ENCODE assay signal across 8 cellular contexts in genomic region chr10:13001041-13001886, GRCh38. TPM values are rescaled to one million over a fixed set of nuclear protein-coding genes. Genes with fewer than 3 reads are reported as not detected.
DNase-seq lines count a peak whose midpoint lies in the region; ATAC-seq and TF ChIP-seq lines count a peak whose summit lies in the region.

Gene CCDC3, minus strand, starts transcription at chr10:13001713. Its CDS starts 143 bp downstream, at chr10:13001570.

- H3K36me3 ChIP-seq in H7 (replicated peaks; ENCODE audit: control insufficient read depth, insufficient read depth, low read length) (no peaks in the 10 kb centered on the region), SJCRH30 (peaks cover 19% of the 10 kb centered on the region), esophagus squamous epithelium (no peaks in the 10 kb centered on the region), neuronal stem cell (replicated peaks in 1 of 2; ENCODE audit: control insufficient read depth in 2 of 2, insufficient read depth in 2 of 2, low read length in 2 of 2) (no peaks in the 10 kb centered on the region)

- peak within 1 kb of the TSS; percentile 76 for H3K4me2 ChIP-seq in neuronal stem cell (ENCODE audit: insufficient read depth, low read length, poor library complexity, severe bottlenecking)

- peak within 1 kb of the TSS; percentile 61 for H2BK15ac ChIP-seq in neuronal stem cell (ENCODE audit: low read length)

- H3K9me3 Mint-ChIP-seq in Calu3 (ENCODE audit: low read depth, unreplicated experiment): no peaks in the 10 kb centered on the region

- no peak within 1 kb of the TSS for H2BK5ac ChIP-seq in neuronal stem cell (ENCODE audit: low read length)

- peak within 1 kb of the TSS; percentile 31; the same call in 1 of the 2 replicates for H3K27ac ChIP-seq in SJCRH30
- peak within 1 kb of the TSS; percentile 36 to 81 (median 66) for H3K27ac ChIP-seq in esophagus squamous epithelium
- no peak within 1 kb of the TSS for H3K27ac ChIP-seq in neuronal stem cell (replicated peaks; ENCODE audit: low read length)

- no peaks in the 10 kb centered on the region for H3K9me3 ChIP-seq in SJCRH30 (replicated peaks)
- H3K9me3 ChIP-seq in esophagus squamous epithelium: no peaks in the 10 kb centered on the region
- no peaks in the 10 kb centered on the region for H3K9me3 ChIP-seq in neuronal stem cell (replicated peaks in 1 of 2; ENCODE audit: control insufficient read depth in 2 of 2, insufficient read depth in 1 of 2, low read depth in 1 of 2, low read length in 2 of 2)

- H2BK120ac ChIP-seq in neuronal stem cell (ENCODE audit: low read depth, low read length): no peak within 1 kb of the TSS

- H3K4me3 ChIP-seq in H7 (ENCODE audit: insufficient read depth, low read depth, low read length) (peak within 1 kb of the TSS; percentile 48), SJCRH30 (peak within 1 kb of the TSS; percentile 67), esophagus squamous epithelium (peak within 1 kb of the TSS; percentile 48 to 69 (median 54)), neuronal stem cell (ENCODE audit: low read length in 2 of 2) (peak within 1 kb of the TSS in 1 of 2 donors; percentile 79)

- no peaks in the 10 kb centered on the region for H3K36me3 Mint-ChIP-seq in Calu3 (ENCODE audit: insufficient read depth, unreplicated experiment)

- H3K14ac ChIP-seq in neuronal stem cell (ENCODE audit: low read length): no peak within 1 kb of the TSS

- no peak for TF ChIP-seq CTCF in esophagus squamous epithelium (IDR thresholded peaks at IDR 0.05)
- no peak for TF ChIP-seq CTCF in Calu3 (IDR thresholded peaks at IDR 0.05; ENCODE audit: unreplicated experiment)

- no TSS peak for BruUV-seq in Calu3 (replicated peaks; lab: Mats Ljungman, UMichigan)

- H3K27me3 ChIP-seq in H7 (ENCODE audit: control insufficient read depth, insufficient read depth, low read length) (peaks cover 29% of the 10 kb centered on the region), SJCRH30 (no peaks in the 10 kb centered on the region), esophagus squamous epithelium (peaks cover 0 to 17% (median 0%) of the 10 kb centered on the region in 4 donors), neuronal stem cell (ENCODE audit: control insufficient read depth in 3 of 3, insufficient read depth in 3 of 3, low read depth in 1 of 3, low read length in 3 of 3) (peaks cover 5 to 76% (median 24%) of the 10 kb centered on the region in 3 experiments)

- no peak within 1 kb of the TSS for H4K91ac ChIP-seq in neuronal stem cell (ENCODE audit: low read depth, low read length, poor library complexity)

- no peak within 1 kb of the TSS for H3K27ac Mint-ChIP-seq in Calu3 (ENCODE audit: unreplicated experiment)

- ATAC-seq in HG03457 (IDR thresholded peaks at IDR 0.05; ENCODE audit: unreplicated experiment): no peak

- H2BK12ac ChIP-seq in neuronal stem cell (ENCODE audit: low read length): no peak within 1 kb of the TSS

- WGBS in esophagus squamous epithelium, 2 donors: 2 to 10% methylated on average over 2 to 14 of the region's 93 CpGs
- no CpG with 5 or more reads among the region's 93 CpGs for WGBS in neuronal stem cell (ENCODE audit: extremely low coverage in 2 of 2, insufficient read length in 2 of 2, insufficient replicate concordance in 1 of 2), 2 donors

- H4K8ac ChIP-seq in neuronal stem cell (ENCODE audit: low read depth, low read length): no peak within 1 kb of the TSS

- H2AK5ac ChIP-seq in neuronal stem cell (ENCODE audit: low read depth, low read length): no peak within 1 kb of the TSS

- no peaks in the 10 kb centered on the region for H3K79me1 ChIP-seq in neuronal stem cell (ENCODE audit: low read depth, low read length)

- H3K27me3 Mint-ChIP-seq in Calu3 (ENCODE audit: unreplicated experiment): peaks cover 97% of the 10 kb centered on the region

- peak within 1 kb of the TSS; percentile 50 for H3K23ac ChIP-seq in neuronal stem cell (ENCODE audit: low read depth, low read length, poor library complexity)

- H3K4me3 Mint-ChIP-seq in Calu3 (ENCODE audit: low read depth, unreplicated experiment): no peak within 1 kb of the TSS

- no peaks in the 10 kb centered on the region for H3K4me1 Mint-ChIP-seq in Calu3 (ENCODE audit: low read depth, unreplicated experiment)

- H3K18ac ChIP-seq in neuronal stem cell (ENCODE audit: low read length): peak within 1 kb of the TSS; percentile 67

- no peak within 1 kb of the TSS for H3K4ac ChIP-seq in neuronal stem cell (ENCODE audit: low read length)

- CTCF ChIA-PET in Calu3 (lab: Charles Lee): interaction anchor here (0.6 kb wide), 2 partner anchors 84 to 431 kb away, joined by 4 read pairs; no protein-coding TSS in a partner anchor

- H2AFZ ChIP-seq in neuronal stem cell (ENCODE audit: low read length): peak within 1 kb of the TSS; percentile 47

- intact Hi-C loops in esophagus squamous epithelium (cut with DNase I): no loop called here
- intact Hi-C loops in Calu3 (cut with micrococcal nuclease; ENCODE audit: unreplicated experiment): no loop called here

- peaks cover 4% of the 10 kb centered on the region; the same call in 1 of the 2 replicates for H3K4me1 ChIP-seq in SJCRH30
- peaks cover 0 to 32% (median 0%) of the 10 kb centered on the region in 3 donors for H3K4me1 ChIP-seq in esophagus squamous epithelium
- H3K4me1 ChIP-seq in neuronal stem cell (ENCODE audit: control insufficient read depth in 2 of 2, insufficient read depth in 1 of 2, low read depth in 1 of 2, low read length in 2 of 2): no peaks in the 10 kb centered on the region

- DNase-seq in H7 (peak; percentile 83), SJCRH30 (peak; percentile 72 to 82), esophagus squamous epithelium (lab: John Stamatoyannopoulos, UW) (no peak), neuronal stem cell (ENCODE audit: low spot score) (peak; percentile 14), SKM-1 treated with dmso at 0.1 percent for 144 hours (lab: John Stamatoyannopoulos, UW; ENCODE audit: unreplicated experiment) (no peak), HCEC 1CT (no peak), Calu3 (no peak)

- H3K9ac ChIP-seq in neuronal stem cell (ENCODE audit: low read depth, low read length, poor library complexity): peak within 1 kb of the TSS; percentile 76

- no peak for TF ChIP-seq POLR2A in esophagus squamous epithelium (IDR thresholded peaks at IDR 0.05)

RNA-seq across cellular contexts. Expression of gene CCDC3, which starts in this region (rescaled TPM):
- 0.63 and 0.73 TPM in 2 replicates for total RNA-seq in H7 (2014; rRNA removed; shearing (Covaris generic))
- total RNA-seq in SJCRH30 (2014; rRNA removed; shearing (Covaris generic)): 106 and 112 TPM in 2 replicates
- total RNA-seq in esophagus squamous epithelium (10 to 100 TPM in 3 of 4 donors, 1 to 10 TPM in 1; 5.6 to 34.3 (median 13.4) TPM), Calu3 (2022) (not detected in 2 replicates)
- 0.98 TPM for polyA plus RNA-seq in neuronal stem cell (2013, experiment 1 of 2)
- 1.1 TPM for polyA plus RNA-seq in neuronal stem cell (2013, experiment 2 of 2)

Comparison
In these comparisons a context has a peak if more than half of its experiments do, and no peak if none do; other contexts are left out.
1. Peak in DNase-seq and H3K4me3 ChIP-seq in H7; RNA of the gene not detected or under 1 TPM.
2. DNase-seq: peak in SJCRH30 (2 of 2) and neuronal stem cell (single experiment); none in esophagus squamous epithelium (single experiment), SKM-1 treated with dmso at 0.1 percent for 144 hours (single experiment), HCEC 1CT (single experiment) and Calu3 (single experiment).